Comparison of ENCODE assay signal across 6 cellular contexts in genomic region chr1:16500975-16501374, GRCh38. TPM values are rescaled to one million over a fixed set of nuclear protein-coding genes. Genes with fewer than 3 reads are reported as not detected.
"Had no signal": no experiment of that assay in that cellular context is flagged by ENCODE, and none has a peak within 500 bp of the region (broad histone marks: within the 10 kb centered on the region; RNA-seq: fewer than 3 reads in every experiment).

No MANE protein-coding gene starts in this region.

RNA-seq across cellular contexts. Expression of gene RNU1-1, which starts 13.1 kb away (rescaled TPM):
- total RNA-seq: myocyte, osteoblast had no signal
- polyA plus RNA-seq: aorta, esophagus, lung, psoas muscle had no signal
